15 cellular contexts compared by ENCODE assay signal in genomic region chr1:4027492-4028138, GRCh38.
DNase-seq lines count a peak whose midpoint lies in the region; ATAC-seq and TF ChIP-seq lines count a peak whose summit lies in the region.
"Had no signal": no experiment of that assay in that cellular context is flagged by ENCODE, and none has a peak within 500 bp of the region (broad histone marks: within the 10 kb centered on the region; RNA-seq: fewer than 3 reads in every experiment).

No MANE protein-coding gene starts in this region.

- H3K4me3 Mint-ChIP-seq in WTC11, result no peak overlapping the region

- peaks cover 66% of the 10 kb centered on the region for H3K36me3 Mint-ChIP-seq in WTC11

- peak overlapping the region; percentile 99 for H3K27ac ChIP-seq in SU-DHL-6 (ENCODE audit: low read depth, low read length)
- H3K27ac ChIP-seq: prostate gland had no signal

- H3K27me3 Mint-ChIP-seq in WTC11 (ENCODE audit: low read depth), result peaks cover 6% of the 10 kb centered on the region; the same call in 1 of the 2 replicates

- H3F3A ChIP-seq in SU-DHL-6 (ENCODE audit: insufficient read depth), result peaks cover 36% of the 10 kb centered on the region

- DNase-seq in GM10266 (ENCODE audit: extremely low spot score) (peak; percentile 80), NCI-H1694 treated with DMSO at 0.1 percent for 48 hours (lab: John Stamatoyannopoulos, UW) (no peak), SKM-1 (lab: John Stamatoyannopoulos, UW; ENCODE audit: unreplicated experiment) (no peak), NCI-H774 (lab: John Stamatoyannopoulos, UW) (no peak), WTC11 (ENCODE audit: low spot score) (no peak)
- DNase-seq: amygdala; effector memory CD4-positive, alpha-beta T cell; glutamatergic neuron; NCI-H1436 treated with DMSO at 0.1 percent for 48 hours had no signal

- peak overlapping the region; percentile 47 for H3K4me3 ChIP-seq in SU-DHL-6 (ENCODE audit: insufficient read depth, low read length, poor library complexity, severe bottlenecking)
- H3K4me3 ChIP-seq: lung, prostate gland had no signal

- peaks cover 71% of the 10 kb centered on the region for H3K9me3 Mint-ChIP-seq in WTC11

- TF ChIP-seq CTCF in GM10266 (IDR thresholded peaks at IDR 0.05; ENCODE audit: control insufficient read depth, insufficient read depth, low read depth, missing control alignments) (no peak), SU-DHL-6 (IDR thresholded peaks at IDR 0.05; ENCODE audit: insufficient read depth, low read length, poor library complexity, severe bottlenecking) (no peak), WTC11 (IDR thresholded peaks at IDR 0.05) (no peak)

- H3K9ac ChIP-seq in SU-DHL-6 (ENCODE audit: low read length), result peak overlapping the region; percentile 64

- H2AFZ ChIP-seq in SU-DHL-6 (ENCODE audit: low read depth, low read length, severe bottlenecking), result no peak overlapping the region

- no peaks in the 10 kb centered on the region; the same call in 1 of the 2 replicates for H3K9me3 ChIP-seq in SU-DHL-6 (ENCODE audit: insufficient read depth, low read length)
- H3K9me3 ChIP-seq: prostate gland had no signal

- H3K36me3 ChIP-seq in SU-DHL-6 (ENCODE audit: low read length), result peaks cover 26% of the 10 kb centered on the region
- H3K36me3 ChIP-seq: prostate gland had no signal

- no peaks in the 10 kb centered on the region for H3K27me3 ChIP-seq in SU-DHL-6 (ENCODE audit: low read length)

- peaks cover 7% of the 10 kb centered on the region; the same call in 1 of the 2 replicates for H3K79me2 ChIP-seq in SU-DHL-6 (ENCODE audit: insufficient read depth, low read length)

- H3K27ac Mint-ChIP-seq in WTC11, result no peak overlapping the region

- POLR2A ChIA-PET in WTC11 (lab: Charles Lee), result no interaction called here

- H4K20me1 ChIP-seq in SU-DHL-6 (ENCODE audit: low read depth, low read length), result no peaks in the 10 kb centered on the region

- no peaks in the 10 kb centered on the region for H3K9me2 ChIP-seq in SU-DHL-6 (replicated peaks; ENCODE audit: insufficient read depth, low read length)

- ATAC-seq in GM18909 (IDR thresholded peaks at IDR 0.05; ENCODE audit: poor library complexity, unreplicated experiment), result peak; percentile 57
- peak; percentile 63 for ATAC-seq in HG02981 (IDR thresholded peaks at IDR 0.05; ENCODE audit: unreplicated experiment)
- no peak for ATAC-seq in WTC11
- ATAC-seq: HCT116 had no signal

- peak overlapping the region; percentile 93 for H3K4me2 ChIP-seq in SU-DHL-6 (ENCODE audit: low read depth, low read length, poor library complexity, severe bottlenecking)

- CTCF ChIA-PET in WTC11 (lab: Charles Lee), result no interaction called here

- H3K4me1 Mint-ChIP-seq in WTC11, result no peaks in the 10 kb centered on the region

TF ChIP-seq in WTC11, 78 proteins besides CTCF, POLR2A, EP300 and RAD21:
- TF ChIP-seq ZBTB43 (CRISPR knock-in tag; IDR thresholded peaks at IDR 0.05) (no peak), GABPB1 (CRISPR knock-in tag; IDR thresholded peaks at IDR 0.05) (no peak), SP1 (CRISPR knock-in tag; conservative IDR thresholded peaks at IDR 0.05) (no peak), ATF6 (CRISPR knock-in tag; IDR thresholded peaks at IDR 0.05) (no peak), RELA (CRISPR knock-in tag; IDR thresholded peaks at IDR 0.05; ENCODE audit: borderline replicate concordance) (no peak)
